Comparison of ENCODE assay signal across 31 cellular contexts in the genomic region with DNA sequence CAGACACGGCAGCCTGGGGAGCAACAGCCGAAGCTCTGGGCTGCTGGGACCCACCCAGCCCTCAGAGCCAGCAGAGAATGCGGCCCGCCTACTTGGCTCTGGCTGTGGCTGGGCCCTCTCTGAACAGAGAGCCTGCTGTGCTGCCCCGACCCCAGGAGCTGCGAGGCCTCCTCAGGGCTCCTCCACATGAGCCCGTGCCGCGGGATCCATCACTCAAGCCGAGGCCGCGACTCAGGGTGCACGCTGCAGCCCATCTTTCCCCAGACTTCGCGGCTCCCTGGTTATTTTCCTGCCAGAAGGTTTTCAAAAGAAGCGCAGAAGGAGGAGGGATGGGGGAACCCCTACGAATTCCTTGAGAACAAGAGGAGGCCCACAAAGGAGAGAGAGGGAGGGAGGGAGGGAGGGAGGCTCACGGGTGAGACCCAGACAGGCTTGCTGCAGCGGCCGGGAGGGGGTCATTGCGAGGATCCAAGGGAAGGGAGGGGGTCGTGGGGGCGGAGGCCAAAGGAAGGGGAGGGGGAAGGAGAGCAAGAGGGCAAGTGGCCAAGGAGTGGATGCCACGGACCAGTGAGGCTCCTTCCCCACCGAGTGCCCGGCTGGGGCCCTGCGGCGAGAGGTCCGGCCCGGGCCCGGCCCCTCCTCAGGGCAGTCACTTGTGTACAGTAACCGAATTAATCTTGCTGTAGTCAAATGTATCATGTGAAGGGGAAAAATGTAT.
DNase-seq lines count a peak whose midpoint lies in the region; ATAC-seq and TF ChIP-seq lines count a peak whose summit lies in the region.
"Had no signal": no experiment of that assay in that cellular context is flagged by ENCODE, and none has a peak within 500 bp of the region (broad histone marks: within the 10 kb centered on the region; RNA-seq: fewer than 3 reads in every experiment).

No MANE protein-coding gene starts in this region.

- H3K36me3 ChIP-seq in HUES64 (ENCODE audit: insufficient read depth, low read length) (no peaks in the 10 kb centered on the region), sigmoid colon (peaks cover under 1 to 66% (median 41%) of the 10 kb centered on the region in 4 donors), osteoblast (ENCODE audit: insufficient read depth, low read length) (no peaks in the 10 kb centered on the region)
- H3K36me3 ChIP-seq: adrenal gland had no signal

- no peak for TF ChIP-seq POLR2A in sigmoid colon (IDR thresholded peaks at IDR 0.05)

- H3K4me3 ChIP-seq in HUES64 (ENCODE audit: low read length) (peak overlapping the region; percentile 48), sigmoid colon (no peak overlapping the region), osteoblast (ENCODE audit: insufficient read depth, low read length) (no peak overlapping the region)
- H3K4me3 ChIP-seq: adrenal gland, heart left ventricle, left ventricle myocardium inferior, pancreas, vagina had no signal

- H3K4me1 ChIP-seq in HUES64 (ENCODE audit: insufficient read depth, low read length) (peaks cover 19% of the 10 kb centered on the region), sigmoid colon (peaks cover 0 to 82% (median 71%) of the 10 kb centered on the region in 4 donors), osteoblast (ENCODE audit: insufficient read depth, low read length) (no peaks in the 10 kb centered on the region)
- H3K4me1 ChIP-seq: adrenal gland, Caco-2, pancreas, vagina had no signal

- H3K79me2 ChIP-seq in osteoblast (ENCODE audit: insufficient read depth, low read length), result no peaks in the 10 kb centered on the region

- H3K4me2 ChIP-seq in osteoblast (ENCODE audit: insufficient read depth, low read length), result no peak overlapping the region
- H3K4me2 ChIP-seq: KMS-11 had no signal

- H3K9me3 ChIP-seq in HUES64 (ENCODE audit: insufficient read depth, low read depth, low read length), result no peaks in the 10 kb centered on the region
- no peaks in the 10 kb centered on the region for H3K9me3 ChIP-seq in sigmoid colon
- no peaks in the 10 kb centered on the region for H3K9me3 ChIP-seq in osteoblast (ENCODE audit: low read depth, low read length)
- H3K9me3 ChIP-seq: adrenal gland, Caco-2, heart left ventricle, left ventricle myocardium inferior, pancreas, vagina had no signal

- no peaks in the 10 kb centered on the region for H4K20me1 ChIP-seq in osteoblast (ENCODE audit: insufficient read depth, low read length)

- peak overlapping the region; percentile 45; the same call in 1 of the 2 replicates for H3K27ac ChIP-seq in HUES64 (ENCODE audit: low read depth, low read length)
- peak overlapping the region; percentile 31 to 98 (median 94) for H3K27ac ChIP-seq in sigmoid colon
- H3K27ac ChIP-seq in osteoblast (ENCODE audit: low read depth, low read length), result no peak overlapping the region
- H3K27ac ChIP-seq: adrenal gland, KMS-11, left ventricle myocardium inferior, pancreas, vagina had no signal

- 10% methylated on average over 32 of the region's 32 CpGs for WGBS in HUES64
- WGBS in sigmoid colon, 2 donors, result 79 to 90% methylated on average over 32 of the region's 32 CpGs

- DNase-seq in ecto neural progenitor cell (ENCODE audit: low spot score), result peak; percentile 79
- peak; percentile 52 for DNase-seq in left kidney (ENCODE audit: low read depth, low spot score)
- DNase-seq in sigmoid colon, result no peak
- no peak for DNase-seq in osteoblast (ENCODE audit: insufficient read length, low spot score, missing footprints)
- no peak for DNase-seq in central memory CD4-positive, alpha-beta T cell
- DNase-seq in cerebellar cortex (ENCODE audit: low spot score), result no peak
- DNase-seq: activated CD4-positive, alpha-beta T cell treated with anti-CD3 and anti-CD28 coated beads, Interleukin-2, amount 10 ng/mL, durations not matched to agents 7 days and 5 days; activated CD8-positive, alpha-beta memory T cell treated with anti-CD3 and anti-CD28 coated beads, Interleukin-2, amount 10 ng/mL, durations not matched to agents 7 days and 5 days; activated naive CD4-positive, alpha-beta T cell treated with anti-CD3 and anti-CD28 coated beads for 36 hours; adrenal gland; C1 segment of cervical spinal cord; Caco-2; DMS79; effector memory CD4-positive, alpha-beta T cell; foreskin fibroblast; GF-D8; HCEC 1CT; heart left ventricle; left ventricle myocardium inferior; naive thymus-derived CD4-positive, alpha-beta T cell; NCI-H1417 treated with DMSO at 0.1 percent for 48 hours; NCI-H2081 treated with DMSO at 0.1 percent for 48 hours; pancreas; SHP77 treated with DMSO at 0.1 percent for 48 hours; stimulated activated CD4-positive, alpha-beta T cell treated with anti-CD3 and anti-CD28 coated beads, Interleukin-2, amount 100 ng/mL, for 48 hours; T-helper 9 cell had no signal

- H3K27me3 ChIP-seq in HUES64 (ENCODE audit: insufficient read depth, low read length) (peaks cover 31% of the 10 kb centered on the region), sigmoid colon (no peaks in the 10 kb centered on the region), osteoblast (ENCODE audit: insufficient read depth, low read length) (peaks cover 2% of the 10 kb centered on the region)
- H3K27me3 ChIP-seq: adrenal gland, heart left ventricle, pancreas, vagina had no signal

- TF ChIP-seq EP300 in sigmoid colon (IDR thresholded peaks at IDR 0.05), result no peak

- no peak for ATAC-seq in GM21423 (IDR thresholded peaks at IDR 0.05; ENCODE audit: unreplicated experiment)
- ATAC-seq: activated CD8-positive, alpha-beta memory T cell treated with anti-CD3 and anti-CD28 coated beads, Interleukin-2, amount 10 ng/mL, durations not matched to agents 7 days and 5 days; heart left ventricle; naive thymus-derived CD4-positive, alpha-beta T cell; pancreas; right cardiac atrium had no signal

- no peak for TF ChIP-seq CTCF in sigmoid colon (IDR thresholded peaks at IDR 0.05)
- TF ChIP-seq CTCF in osteoblast (IDR thresholded peaks at IDR 0.05; ENCODE audit: extremely low read depth, low read depth, low read length), result no peak

- no peak overlapping the region for H2AFZ ChIP-seq in osteoblast (ENCODE audit: low read length)

- H3K9ac ChIP-seq in HUES64 (ENCODE audit: low read depth, low read length), result no peak overlapping the region
- H3K9ac ChIP-seq: KMS-11 had no signal

- intact Hi-C loops in sigmoid colon (cut with DNase I), result no loop called here

Comparison
In these comparisons a context has a peak if more than half of its experiments do, and no peak if none do; other contexts are left out.
1. DNase-seq: peak in ecto neural progenitor cell (single experiment) and left kidney (single experiment); none in sigmoid colon (single experiment), osteoblast (single experiment), central memory CD4-positive, alpha-beta T cell (single experiment) and cerebellar cortex (single experiment).